Comparison of ENCODE assay signal across 1 cellular context in genomic region chr11:118619444-118620205, GRCh38.
TF ChIP-seq lines count a peak whose summit lies in the region.

No MANE protein-coding gene starts in this region.

TF ChIP-seq in K562, 482 proteins besides CTCF, POLR2A, EP300 and RAD21:
- TF ChIP-seq E4F1 (CRISPR knock-in tag; IDR thresholded peaks at IDR 0.05; ENCODE audit: borderline replicate concordance) (no peak), LEF1 (IDR thresholded peaks at IDR 0.05) (no peak), ILF3 (IDR thresholded peaks at IDR 0.05; ENCODE audit: borderline replicate concordance) (no peak), RAD51 (IDR thresholded peaks at IDR 0.05; ENCODE audit: borderline replicate concordance, low read depth) (no peak), BMI1 (IDR thresholded peaks at IDR 0.05; ENCODE audit: low read length) (no peak), FOSL1 (tag; conservative IDR thresholded peaks at IDR 0.05) (0 out of 2 replicates have a peak, but pooled peaks have one; percentile 21), HMG20A (CRISPR knock-in tag; conservative IDR thresholded peaks at IDR 0.05) (no peak), HDAC6 (IDR thresholded peaks at IDR 0.05; ENCODE audit: low read depth, low read length) (no peak), ESRRA (IDR thresholded peaks at IDR 0.05; ENCODE audit: borderline replicate concordance, low read depth) (no peak), MNT (conservative IDR thresholded peaks at IDR 0.05) (no peak), XRCC4 (IDR thresholded peaks at IDR 0.05; ENCODE audit: extremely low read depth, insufficient read depth, insufficient read length) (no peak), ZBTB40 (IDR thresholded peaks at IDR 0.05) (0 out of 2 replicates have a peak, but pooled peaks have one; percentile 31), ZBTB40 (CRISPR knock-in tag; IDR thresholded peaks at IDR 0.05) (no peak)
TF ChIP-seq in K562: peak in this region for 2.
